In the genomic region with DNA sequence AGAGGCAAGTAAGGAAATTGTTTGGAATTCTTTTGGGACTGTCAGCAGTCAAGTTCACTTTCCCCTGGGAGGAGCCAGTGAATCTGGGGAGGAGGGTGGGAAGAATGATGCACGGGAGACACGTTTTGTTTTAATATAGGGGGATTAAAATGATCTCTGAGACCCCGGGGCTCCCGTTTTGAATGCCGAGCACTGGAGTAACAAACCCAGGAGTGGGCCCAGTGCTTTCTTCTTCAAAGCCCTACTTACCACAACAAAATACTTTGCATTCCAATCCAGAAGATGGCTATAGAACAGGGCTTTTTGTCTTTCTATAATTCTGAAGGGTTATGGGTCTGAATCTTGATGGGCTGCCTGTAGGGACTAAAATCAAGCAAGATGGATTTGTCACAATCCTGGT, we compare ENCODE assay signal across 19 cellular contexts. TPM values are rescaled to one million over a fixed set of nuclear protein-coding genes. Genes with fewer than 3 reads are reported as not detected.
DNase-seq lines count a peak whose midpoint lies in the region; ATAC-seq and TF ChIP-seq lines count a peak whose summit lies in the region.
"Had no signal": no experiment of that assay in that cellular context is flagged by ENCODE, and none has a peak within 500 bp of the region (broad histone marks: within the 10 kb centered on the region; RNA-seq: fewer than 3 reads in every experiment).

No MANE protein-coding gene starts in this region.

- no peaks in the 10 kb centered on the region for H4K20me1 ChIP-seq in SU-DHL-6 (ENCODE audit: low read depth, low read length)

- 74 to 75% methylated on average over 5 of the region's 5 CpGs for WGBS in sigmoid colon, 2 donors

- H3K9me3 ChIP-seq in HAP-1 (no peaks in the 10 kb centered on the region), SU-DHL-6 (ENCODE audit: insufficient read depth, low read length) (no peaks in the 10 kb centered on the region), iPS-20b (ENCODE audit: insufficient read depth, low read depth, low read length) (no peaks in the 10 kb centered on the region), sigmoid colon (no peaks in the 10 kb centered on the region)
- H3K9me3 ChIP-seq: upper lobe of right lung had no signal

- in situ Hi-C loops in HAP-1 (cut with MboI; ENCODE audit: low sequenced_read_pairs), result no loop called here

- no peak overlapping the region for H2AFZ ChIP-seq in SU-DHL-6 (ENCODE audit: low read depth, low read length, severe bottlenecking)

- H3K27me3 ChIP-seq in HAP-1 (ENCODE audit: low read depth) (no peaks in the 10 kb centered on the region), SU-DHL-6 (ENCODE audit: low read length) (no peaks in the 10 kb centered on the region), iPS-20b (ENCODE audit: insufficient read depth, low read length) (no peaks in the 10 kb centered on the region), sigmoid colon (no peaks in the 10 kb centered on the region), foreskin keratinocyte (peaks cover 68% of the 10 kb centered on the region)
- H3K27me3 ChIP-seq: upper lobe of right lung had no signal

- TF ChIP-seq CTCF in SU-DHL-6 (IDR thresholded peaks at IDR 0.05; ENCODE audit: insufficient read depth, low read length, poor library complexity, severe bottlenecking) (no peak), sigmoid colon (IDR thresholded peaks at IDR 0.05) (no peak), foreskin keratinocyte (conservative IDR thresholded peaks at IDR 0.05) (no peak)

- H3K79me2 ChIP-seq in SU-DHL-6 (ENCODE audit: insufficient read depth, low read length), result peaks cover 11% of the 10 kb centered on the region; the same call in 1 of the 2 replicates

- DNase-seq in HAP-1 (ENCODE audit: low spot score in 2 of 2) (peak; percentile 88 to 95), sigmoid colon (no peak), NCI-H82 treated with DMSO at 0.1 percent for 48 hours (lab: John Stamatoyannopoulos, UW; ENCODE audit: unreplicated experiment) (no peak), foreskin keratinocyte (no peak), anterior cingulate cortex (lab: John Stamatoyannopoulos, UW) (no peak)
- DNase-seq: activated B cell treated with CpG ODN at 0.5 μM for 24 hours; activated CD4-positive, alpha-beta memory T cell treated with anti-CD3 and anti-CD28 coated beads for 36 hours; EL; NCI-H146; NCI-H524 treated with DMSO at 0.1 percent for 48 hours; nucleus accumbens; stimulated activated CD4-positive, alpha-beta T cell treated with anti-CD3 and anti-CD28 coated beads, Interleukin-4, amount 100 ng/mL, for 4 hours; T-helper 9 cell; upper lobe of right lung had no signal

- H3K27ac ChIP-seq in SU-DHL-6 (ENCODE audit: low read depth, low read length) (peak overlapping the region; percentile 94), iPS-20b (ENCODE audit: low read length) (no peak overlapping the region), sigmoid colon (peak overlapping the region; percentile 5 to 65 (median 43)), foreskin keratinocyte (no peak overlapping the region)
- H3K27ac ChIP-seq: upper lobe of right lung had no signal

- H3K4me2 ChIP-seq in SU-DHL-6 (ENCODE audit: low read depth, low read length, poor library complexity, severe bottlenecking), result peak overlapping the region; percentile 63

- H3K9me2 ChIP-seq in SU-DHL-6 (replicated peaks; ENCODE audit: insufficient read depth, low read length), result no peaks in the 10 kb centered on the region

- H3K36me3 ChIP-seq in HAP-1 (replicated peaks) (peaks cover 4% of the 10 kb centered on the region; the same call in 1 of the 2 replicates), SU-DHL-6 (ENCODE audit: low read length) (peaks cover 8% of the 10 kb centered on the region; the same call in 1 of the 2 replicates), iPS-20b (ENCODE audit: insufficient read depth, low read depth, low read length) (no peaks in the 10 kb centered on the region), sigmoid colon (no peaks in the 10 kb centered on the region)
- H3K36me3 ChIP-seq: upper lobe of right lung had no signal

- no peak for TF ChIP-seq EP300 in sigmoid colon (IDR thresholded peaks at IDR 0.05)

- no peak overlapping the region for H3K9ac ChIP-seq in SU-DHL-6 (ENCODE audit: low read length)
- no peak overlapping the region for H3K9ac ChIP-seq in iPS-20b (ENCODE audit: low read depth, low read length)

- peaks cover 60% of the 10 kb centered on the region for H3K4me1 ChIP-seq in HAP-1
- H3K4me1 ChIP-seq in iPS-20b (ENCODE audit: insufficient read depth, low read length), result peaks cover 39% of the 10 kb centered on the region
- peaks cover 0 to 66% (median 29%) of the 10 kb centered on the region in 4 donors for H3K4me1 ChIP-seq in sigmoid colon
- H3K4me1 ChIP-seq in foreskin keratinocyte, result no peaks in the 10 kb centered on the region

- no peak for ATAC-seq in foreskin keratinocyte
- ATAC-seq: HCT116, K562, SK-N-SH treated with all-trans-retinoic acid at 6 μM for 48 hours, upper lobe of right lung had no signal

- intact Hi-C loops in sigmoid colon (cut with DNase I), result loop anchor here (5.0 kb wide), 1 partner anchor 37 kb away; no protein-coding TSS in a partner anchor

- no peak overlapping the region for H3K4me3 ChIP-seq in HAP-1
- H3K4me3 ChIP-seq in SU-DHL-6 (ENCODE audit: insufficient read depth, low read length, poor library complexity, severe bottlenecking), result no peak overlapping the region
- peak overlapping the region; percentile 22; the same call in 1 of the 2 replicates for H3K4me3 ChIP-seq in iPS-20b (ENCODE audit: low read length)
- H3K4me3 ChIP-seq in sigmoid colon, result no peak overlapping the region
- H3K4me3 ChIP-seq: K562, upper lobe of right lung had no signal

- TF ChIP-seq POLR2A in sigmoid colon (IDR thresholded peaks at IDR 0.05), result no peak

- H3F3A ChIP-seq in SU-DHL-6 (ENCODE audit: insufficient read depth), result peaks cover 18% of the 10 kb centered on the region

RNA-seq across cellular contexts. Expression of gene SOBP, which starts 44.8 kb away (rescaled TPM):
- total RNA-seq in sigmoid colon, result 10 to 100 TPM; 16.8 to 38.5 (median 22.8) TPM
- polyA plus RNA-seq in sigmoid colon, result 1 to 10 TPM; 1.2 to 2.4 (median 1.8) TPM
- not detected in 2 replicates for total RNA-seq in foreskin keratinocyte
- not detected in 2 replicates for polyA plus RNA-seq in foreskin keratinocyte
- polyA plus RNA-seq: K562 had no signal

Comparison
In these comparisons a context has a peak if more than half of its experiments do, and no peak if none do; other contexts are left out.
1. DNase-seq: peak in HAP-1 (2 of 2); none in sigmoid colon (single experiment), NCI-H82 treated with DMSO at 0.1 percent for 48 hours (single experiment), foreskin keratinocyte (0 of 2) and anterior cingulate cortex (0 of 58).
2. H3K27ac ChIP-seq: peak in SU-DHL-6 (single experiment) and sigmoid colon (4 of 4); none in iPS-20b (single experiment) and foreskin keratinocyte (single experiment).
3. RNA of gene SOBP, which starts 44.8 kb away (total RNA-seq): 16.8 to 38.5 TPM in sigmoid colon; not detected in foreskin keratinocyte; every median in the first group is over 10 times any median in the second.